ENCODE assay signal across 1 cellular context in the genomic region with DNA sequence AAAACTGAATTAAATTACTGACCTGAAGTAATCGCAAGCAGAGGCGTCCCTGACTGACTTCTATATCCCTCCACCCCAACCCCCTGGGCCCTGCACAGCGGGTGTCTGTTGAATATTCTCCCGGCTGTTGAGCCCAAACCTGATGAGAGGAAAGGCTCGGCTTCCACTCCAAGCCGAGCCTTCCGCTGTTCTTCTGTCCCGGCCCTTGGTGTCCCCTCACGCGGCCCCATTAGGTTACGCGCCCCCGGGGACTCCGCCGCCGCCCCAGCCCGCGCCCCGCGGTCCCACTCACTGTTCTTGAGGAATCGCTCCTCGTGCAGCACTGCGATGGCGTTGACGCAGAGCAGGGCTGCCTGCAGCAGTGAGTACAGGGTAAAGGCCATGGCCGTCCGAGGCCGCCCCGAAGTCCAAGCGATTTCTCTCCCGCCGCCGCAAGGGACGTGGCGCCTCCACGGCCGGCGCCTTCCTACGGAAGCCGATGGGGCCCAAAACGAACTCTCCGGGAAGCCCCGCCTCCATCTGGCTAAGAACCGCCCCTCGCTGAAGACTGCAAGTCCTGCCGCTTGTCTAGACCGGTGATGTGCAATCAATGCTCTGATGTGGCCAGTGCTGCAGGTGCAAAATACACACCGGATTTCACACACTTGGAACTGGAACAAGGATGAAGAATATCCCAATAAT.
TF ChIP-seq lines count a peak whose summit lies in the region.

IER3IP1 (minus strand) TSS at position 470 of the 681 bp plus-strand sequence; CDS start at position 383, 87 bp downstream.

TF ChIP-seq in HepG2, 621 proteins besides CTCF, POLR2A, EP300 and RAD21 (continued from another document and continues in another):
- TF ChIP-seq DZIP1 (CRISPR knock-in tag; IDR thresholded peaks at IDR 0.05) (no peak), ZNF543 (CRISPR knock-in tag; IDR thresholded peaks at IDR 0.05) (peak; percentile 69; the same call in 1 of the 2 replicates), ZNF224 (CRISPR knock-in tag; IDR thresholded peaks at IDR 0.05) (no peak), TOE1 (CRISPR knock-in tag; IDR thresholded peaks at IDR 0.05) (no peak), CREB1 (IDR thresholded peaks at IDR 0.05) (no peak), CREB1 (CRISPR knock-in tag; IDR thresholded peaks at IDR 0.05) (peak; percentile 56), ZNF879 (CRISPR knock-in tag; IDR thresholded peaks at IDR 0.05) (no peak), ZNF460 (CRISPR knock-in tag; IDR thresholded peaks at IDR 0.05; ENCODE audit: borderline replicate concordance) (no peak), NFIB (CRISPR knock-in tag; IDR thresholded peaks at IDR 0.05; ENCODE audit: borderline replicate concordance) (no peak), MEF2D (CRISPR knock-in tag; IDR thresholded peaks at IDR 0.05) (peak; percentile 69; the same call in 1 of the 2 replicates), ZNF430 (CRISPR knock-in tag; IDR thresholded peaks at IDR 0.05) (peak; percentile 94; the same call in 1 of the 2 replicates), ZNF703 (CRISPR knock-in tag; IDR thresholded peaks at IDR 0.05; ENCODE audit: borderline replicate concordance) (no peak), ARHGAP35 (CRISPR knock-in tag; IDR thresholded peaks at IDR 0.05; ENCODE audit: borderline replicate concordance) (peak; percentile 76; the same call in 1 of the 2 replicates), FOXJ3 (CRISPR knock-in tag; IDR thresholded peaks at IDR 0.05; ENCODE audit: borderline replicate concordance) (no peak), ZFP37 (CRISPR knock-in tag; IDR thresholded peaks at IDR 0.05; ENCODE audit: borderline replicate concordance) (no peak), IKZF1 (IDR thresholded peaks at IDR 0.05) (no peak), NRL (CRISPR knock-in tag; IDR thresholded peaks at IDR 0.05; ENCODE audit: borderline replicate concordance) (no peak), ZXDC (CRISPR knock-in tag; IDR thresholded peaks at IDR 0.05) (no peak), NFRKB (IDR thresholded peaks at IDR 0.05) (no peak), JUND (CRISPR knock-in tag; IDR thresholded peaks at IDR 0.05) (no peak), HOMEZ (CRISPR knock-in tag; IDR thresholded peaks at IDR 0.05; ENCODE audit: low read depth) (peak; percentile 89), RFXAP (CRISPR knock-in tag; IDR thresholded peaks at IDR 0.05; ENCODE audit: borderline replicate concordance) (peak; percentile 66; the same call in 1 of the 2 replicates), SOX5 (CRISPR knock-in tag; IDR thresholded peaks at IDR 0.05; ENCODE audit: borderline replicate concordance) (peak; percentile 26; the same call in 1 of the 2 replicates), NFE2L1 (CRISPR knock-in tag; IDR thresholded peaks at IDR 0.05; ENCODE audit: borderline replicate concordance) (no peak), HDAC6 (IDR thresholded peaks at IDR 0.05; ENCODE audit: low read depth, low read length) (no peak), ZNF350 (CRISPR knock-in tag; IDR thresholded peaks at IDR 0.05; ENCODE audit: borderline replicate concordance, low read depth) (peak; percentile 37; the same call in 1 of the 2 replicates), ZNF431 (CRISPR knock-in tag; IDR thresholded peaks at IDR 0.05; ENCODE audit: borderline replicate concordance, low read depth) (no peak), RORA (CRISPR knock-in tag; IDR thresholded peaks at IDR 0.05) (no peak), ZSCAN9 (CRISPR knock-in tag; IDR thresholded peaks at IDR 0.05; ENCODE audit: borderline replicate concordance) (peak; percentile 45; the same call in 1 of the 2 replicates), ADNP (CRISPR knock-in tag; IDR thresholded peaks at IDR 0.05) (no peak), HOXD1 (CRISPR knock-in tag; IDR thresholded peaks at IDR 0.05) (no peak; the same call in none of the 2 replicates), ZNF644 (CRISPR knock-in tag; IDR thresholded peaks at IDR 0.05; ENCODE audit: low read depth) (no peak), NCOA1 (CRISPR knock-in tag; IDR thresholded peaks at IDR 0.05) (peak; percentile 64; the same call in 1 of the 2 replicates), TFDP1 (CRISPR knock-in tag; IDR thresholded peaks at IDR 0.05; ENCODE audit: borderline replicate concordance) (peak; percentile 88), MIER3 (CRISPR knock-in tag; IDR thresholded peaks at IDR 0.05; ENCODE audit: borderline replicate concordance) (no peak), BORCS8-MEF2B (CRISPR knock-in tag; IDR thresholded peaks at IDR 0.05) (peak; percentile 91), ZNF549 (CRISPR knock-in tag; IDR thresholded peaks at IDR 0.05) (no peak), RXRA (CRISPR knock-in tag; IDR thresholded peaks at IDR 0.05) (peak; percentile 65), ZNF713 (CRISPR knock-in tag; IDR thresholded peaks at IDR 0.05) (no peak), THYN1 (CRISPR knock-in tag; IDR thresholded peaks at IDR 0.05; ENCODE audit: borderline replicate concordance, low read depth) (no peak), BRCA1 (CRISPR knock-in tag; IDR thresholded peaks at IDR 0.05) (no peak)
- TF ChIP-seq, protein P1, sequence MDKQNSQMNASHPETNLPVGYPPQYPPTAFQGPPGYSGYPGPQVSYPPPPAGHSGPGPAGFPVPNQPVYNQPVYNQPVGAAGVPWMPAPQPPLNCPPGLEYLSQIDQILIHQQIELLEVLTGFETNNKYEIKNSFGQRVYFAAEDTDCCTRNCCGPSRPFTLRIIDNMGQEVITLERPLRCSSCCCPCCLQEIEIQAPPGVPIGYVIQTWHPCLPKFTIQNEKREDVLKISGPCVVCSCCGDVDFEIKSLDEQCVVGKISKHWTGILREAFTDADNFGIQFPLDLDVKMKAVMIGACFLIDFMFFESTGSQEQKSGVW (CRISPR knock-in tag; IDR thresholded peaks at IDR 0.05; ENCODE audit: borderline replicate concordance): no peak
- TF ChIP-seq, protein P2, sequence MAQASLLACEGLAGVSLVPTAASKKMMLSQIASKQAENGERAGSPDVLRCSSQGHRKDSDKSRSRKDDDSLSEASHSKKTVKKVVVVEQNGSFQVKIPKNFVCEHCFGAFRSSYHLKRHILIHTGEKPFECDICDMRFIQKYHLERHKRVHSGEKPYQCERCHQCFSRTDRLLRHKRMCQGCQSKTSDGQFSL (CRISPR knock-in tag; IDR thresholded peaks at IDR 0.05): no peak
- TF ChIP-seq, protein P3, sequence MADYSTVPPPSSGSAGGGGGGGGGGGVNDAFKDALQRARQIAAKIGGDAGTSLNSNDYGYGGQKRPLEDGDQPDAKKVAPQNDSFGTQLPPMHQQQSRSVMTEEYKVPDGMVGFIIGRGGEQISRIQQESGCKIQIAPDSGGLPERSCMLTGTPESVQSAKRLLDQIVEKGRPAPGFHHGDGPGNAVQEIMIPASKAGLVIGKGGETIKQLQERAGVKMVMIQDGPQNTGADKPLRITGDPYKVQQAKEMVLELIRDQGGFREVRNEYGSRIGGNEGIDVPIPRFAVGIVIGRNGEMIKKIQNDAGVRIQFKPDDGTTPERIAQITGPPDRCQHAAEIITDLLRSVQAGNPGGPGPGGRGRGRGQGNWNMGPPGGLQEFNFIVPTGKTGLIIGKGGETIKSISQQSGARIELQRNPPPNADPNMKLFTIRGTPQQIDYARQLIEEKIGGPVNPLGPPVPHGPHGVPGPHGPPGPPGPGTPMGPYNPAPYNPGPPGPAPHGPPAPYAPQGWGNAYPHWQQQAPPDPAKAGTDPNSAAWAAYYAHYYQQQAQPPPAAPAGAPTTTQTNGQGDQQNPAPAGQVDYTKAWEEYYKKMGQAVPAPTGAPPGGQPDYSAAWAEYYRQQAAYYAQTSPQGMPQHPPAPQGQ (CRISPR knock-in tag; IDR thresholded peaks at IDR 0.05; ENCODE audit: borderline replicate concordance): no peak
- TF ChIP-seq, protein P4, sequence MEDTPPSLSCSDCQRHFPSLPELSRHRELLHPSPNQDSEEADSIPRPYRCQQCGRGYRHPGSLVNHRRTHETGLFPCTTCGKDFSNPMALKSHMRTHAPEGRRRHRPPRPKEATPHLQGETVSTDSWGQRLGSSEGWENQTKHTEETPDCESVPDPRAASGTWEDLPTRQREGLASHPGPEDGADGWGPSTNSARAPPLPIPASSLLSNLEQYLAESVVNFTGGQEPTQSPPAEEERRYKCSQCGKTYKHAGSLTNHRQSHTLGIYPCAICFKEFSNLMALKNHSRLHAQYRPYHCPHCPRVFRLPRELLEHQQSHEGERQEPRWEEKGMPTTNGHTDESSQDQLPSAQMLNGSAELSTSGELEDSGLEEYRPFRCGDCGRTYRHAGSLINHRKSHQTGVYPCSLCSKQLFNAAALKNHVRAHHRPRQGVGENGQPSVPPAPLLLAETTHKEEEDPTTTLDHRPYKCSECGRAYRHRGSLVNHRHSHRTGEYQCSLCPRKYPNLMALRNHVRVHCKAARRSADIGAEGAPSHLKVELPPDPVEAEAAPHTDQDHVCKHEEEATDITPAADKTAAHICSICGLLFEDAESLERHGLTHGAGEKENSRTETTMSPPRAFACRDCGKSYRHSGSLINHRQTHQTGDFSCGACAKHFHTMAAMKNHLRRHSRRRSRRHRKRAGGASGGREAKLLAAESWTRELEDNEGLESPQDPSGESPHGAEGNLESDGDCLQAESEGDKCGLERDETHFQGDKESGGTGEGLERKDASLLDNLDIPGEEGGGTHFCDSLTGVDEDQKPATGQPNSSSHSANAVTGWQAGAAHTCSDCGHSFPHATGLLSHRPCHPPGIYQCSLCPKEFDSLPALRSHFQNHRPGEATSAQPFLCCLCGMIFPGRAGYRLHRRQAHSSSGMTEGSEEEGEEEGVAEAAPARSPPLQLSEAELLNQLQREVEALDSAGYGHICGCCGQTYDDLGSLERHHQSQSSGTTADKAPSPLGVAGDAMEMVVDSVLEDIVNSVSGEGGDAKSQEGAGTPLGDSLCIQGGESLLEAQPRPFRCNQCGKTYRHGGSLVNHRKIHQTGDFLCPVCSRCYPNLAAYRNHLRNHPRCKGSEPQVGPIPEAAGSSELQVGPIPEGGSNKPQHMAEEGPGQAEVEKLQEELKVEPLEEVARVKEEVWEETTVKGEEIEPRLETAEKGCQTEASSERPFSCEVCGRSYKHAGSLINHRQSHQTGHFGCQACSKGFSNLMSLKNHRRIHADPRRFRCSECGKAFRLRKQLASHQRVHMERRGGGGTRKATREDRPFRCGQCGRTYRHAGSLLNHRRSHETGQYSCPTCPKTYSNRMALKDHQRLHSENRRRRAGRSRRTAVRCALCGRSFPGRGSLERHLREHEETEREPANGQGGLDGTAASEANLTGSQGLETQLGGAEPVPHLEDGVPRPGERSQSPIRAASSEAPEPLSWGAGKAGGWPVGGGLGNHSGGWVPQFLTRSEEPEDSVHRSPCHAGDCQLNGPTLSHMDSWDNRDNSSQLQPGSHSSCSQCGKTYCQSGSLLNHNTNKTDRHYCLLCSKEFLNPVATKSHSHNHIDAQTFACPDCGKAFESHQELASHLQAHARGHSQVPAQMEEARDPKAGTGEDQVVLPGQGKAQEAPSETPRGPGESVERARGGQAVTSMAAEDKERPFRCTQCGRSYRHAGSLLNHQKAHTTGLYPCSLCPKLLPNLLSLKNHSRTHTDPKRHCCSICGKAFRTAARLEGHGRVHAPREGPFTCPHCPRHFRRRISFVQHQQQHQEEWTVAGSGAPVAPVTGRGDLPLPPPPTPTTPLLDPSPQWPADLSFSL (CRISPR knock-in tag; IDR thresholded peaks at IDR 0.05): 0 out of 2 replicates have a peak, but pooled peaks have one; percentile 24
